Comparison of ENCODE assay signal across 13 cellular contexts in genomic region chr1:207810173-207810572, GRCh38. TPM values are rescaled to one million over a fixed set of nuclear protein-coding genes. Genes with fewer than 3 reads are reported as not detected.
DNase-seq lines count a peak whose midpoint lies in the region; ATAC-seq and TF ChIP-seq lines count a peak whose summit lies in the region.
"Had no signal": no experiment of that assay in that cellular context is flagged by ENCODE, and none has a peak within 500 bp of the region (broad histone marks: within the 10 kb centered on the region; RNA-seq: fewer than 3 reads in every experiment).

No MANE protein-coding gene starts in this region.

- no peaks in the 10 kb centered on the region for H3K27me3 Mint-ChIP-seq in activated T-cell treated with anti-CD3 and anti-CD28 coated beads, Interleukin-2, amount 50 U/mL, for 24 hours
- H3K27me3 Mint-ChIP-seq: type B pancreatic cell had no signal

- no peak for DNase-seq in activated T-cell treated with anti-CD3 and anti-CD28 coated beads, Interleukin-2, amount 50 U/mL, for 24 hours
- DNase-seq in activated T-cell treated with anti-CD3 and anti-CD28 coated beads for 4 hours (no peak), adipocyte (ENCODE audit: low read depth) (peak; percentile 55), glomerular visceral epithelial cell (ENCODE audit: extremely low spot score) (peak; percentile 41), thoracic aorta (ENCODE audit: low spot score) (no peak), GM10266 (ENCODE audit: extremely low spot score) (no peak), spleen (no peak)
- DNase-seq: ACHN, NCI-H526 had no signal

- 90 to 100% (median 93%) methylated on average over 2 of the region's 2 CpGs for WGBS in spleen, 5 donors

- H3K36me3 ChIP-seq in adipocyte (ENCODE audit: control insufficient read depth, insufficient read depth, low read length, severe bottlenecking), result peaks cover 77% of the 10 kb centered on the region
- peaks cover 46% of the 10 kb centered on the region for H3K36me3 ChIP-seq in thoracic aorta
- peaks cover 0 to 100% (median 90%) of the 10 kb centered on the region in 6 donors for H3K36me3 ChIP-seq in spleen

- H3K27ac ChIP-seq in thoracic aorta (peak overlapping the region; percentile 71 to 73), spleen (peak overlapping the region in 4 of 8 donors; percentile 0 to 82 (median 40))

- ATAC-seq in thoracic aorta (ENCODE audit: insufficient number of reproducible peaks, low FRiP score, low read depth) (peak; percentile 26), GM21737 (IDR thresholded peaks at IDR 0.05; ENCODE audit: unreplicated experiment) (no peak)
- ATAC-seq: K562 had no signal

- intact Hi-C loops in spleen (cut with DNase I; ENCODE audit: low total_unique reads), result no loop called here

- H3K4me1 ChIP-seq in adipocyte (ENCODE audit: control insufficient read depth, insufficient read depth, low read length), result peaks cover 66% of the 10 kb centered on the region
- peaks cover 72 to 94% of the 10 kb centered on the region in 2 donors for H3K4me1 ChIP-seq in thoracic aorta (ENCODE audit: control insufficient read depth in 1 of 2, low read depth in 2 of 2)
- peaks cover 58 to 100% (median 97%) of the 10 kb centered on the region in 6 donors for H3K4me1 ChIP-seq in spleen

- peaks cover 89% of the 10 kb centered on the region for H3K36me3 Mint-ChIP-seq in activated T-cell treated with anti-CD3 and anti-CD28 coated beads, Interleukin-2, amount 50 U/mL, for 24 hours (ENCODE audit: low read depth)

- H3K4me3 Mint-ChIP-seq in activated T-cell treated with anti-CD3 and anti-CD28 coated beads, Interleukin-2, amount 50 U/mL, for 24 hours, result no peak overlapping the region
- H3K4me3 Mint-ChIP-seq: T-helper 1 cell treated with Interleukin-12 subunit alpha and Interleukin-12 subunit beta and Interleukin-4 antibody, amounts not matched to agents 30 μg/mL and 1 μg/mL, for 36 hours; type B pancreatic cell had no signal

- H3K27ac Mint-ChIP-seq in activated T-cell treated with anti-CD3 and anti-CD28 coated beads, Interleukin-2, amount 50 U/mL, for 24 hours, result peak overlapping the region; percentile 85
- H3K27ac Mint-ChIP-seq: type B pancreatic cell had no signal

- peaks cover 85% of the 10 kb centered on the region for H3K4me1 Mint-ChIP-seq in activated T-cell treated with anti-CD3 and anti-CD28 coated beads, Interleukin-2, amount 50 U/mL, for 24 hours (ENCODE audit: low read depth)

- no peak for TF ChIP-seq CTCF in thoracic aorta (IDR thresholded peaks at IDR 0.05)
- TF ChIP-seq CTCF in GM10266 (IDR thresholded peaks at IDR 0.05; ENCODE audit: control insufficient read depth, insufficient read depth, low read depth, missing control alignments), result no peak
- TF ChIP-seq CTCF in spleen (IDR thresholded peaks at IDR 0.05 in 8 of 11, conservative IDR thresholded peaks at IDR 0.05 in 3 of 11), result no peak

- H3K9ac ChIP-seq in adipocyte (ENCODE audit: low read length), result peak overlapping the region; percentile 32

- no peaks in the 10 kb centered on the region for H3K27me3 ChIP-seq in adipocyte (replicated peaks; ENCODE audit: control insufficient read depth, insufficient read depth, low read length)
- no peaks in the 10 kb centered on the region for H3K27me3 ChIP-seq in thoracic aorta (replicated peaks; ENCODE audit: insufficient read depth)
- H3K27me3 ChIP-seq in spleen (replicated peaks in 1 of 7), result no peaks in the 10 kb centered on the region

- H3K9me3 ChIP-seq in adipocyte (ENCODE audit: control insufficient read depth, low read length), result no peaks in the 10 kb centered on the region
- H3K9me3 ChIP-seq in thoracic aorta, result no peaks in the 10 kb centered on the region
- no peaks in the 10 kb centered on the region for H3K9me3 ChIP-seq in spleen

- no peaks in the 10 kb centered on the region for H3K9me3 Mint-ChIP-seq in activated T-cell treated with anti-CD3 and anti-CD28 coated beads, Interleukin-2, amount 50 U/mL, for 24 hours
- H3K9me3 Mint-ChIP-seq: T-helper 1 cell treated with Interleukin-12 subunit alpha and Interleukin-12 subunit beta and Interleukin-4 antibody, amounts not matched to agents 30 μg/mL and 1 μg/mL, for 36 hours; type B pancreatic cell had no signal

- TF ChIP-seq POLR2A in spleen (IDR thresholded peaks at IDR 0.05), result no peak

- H3K4me3 ChIP-seq in adipocyte (ENCODE audit: low read length), result no peak overlapping the region
- peak overlapping the region; percentile 19 for H3K4me3 ChIP-seq in thoracic aorta
- no peak overlapping the region for H3K4me3 ChIP-seq in spleen
- H3K4me3 ChIP-seq: K562 had no signal

RNA-seq across cellular contexts. Expression of gene CD46, which starts 58.3 kb away (rescaled TPM):
- total RNA-seq in thoracic aorta, result 100 to 1,000 TPM; 138 to 202 TPM
- total RNA-seq in spleen, result 100 to 1,000 TPM; 159 to 218 (median 199) TPM
- polyA plus RNA-seq in spleen, result 10 to 100 TPM; 63.4 to 73.4 (median 64.8) TPM

Comparison
In these comparisons a context has a peak if more than half of its experiments do, and no peak if none do; other contexts are left out.
1. DNase-seq: peak in adipocyte (single experiment) and glomerular visceral epithelial cell (single experiment); none in activated T-cell treated with anti-CD3 and anti-CD28 coated beads, Interleukin-2, amount 50 U/mL, for 24 hours (single experiment), activated T-cell treated with anti-CD3 and anti-CD28 coated beads for 4 hours (single experiment), thoracic aorta (single experiment), GM10266 (single experiment) and spleen (single experiment).